ENCODE assay signal across 8 cellular contexts in the genomic region with DNA sequence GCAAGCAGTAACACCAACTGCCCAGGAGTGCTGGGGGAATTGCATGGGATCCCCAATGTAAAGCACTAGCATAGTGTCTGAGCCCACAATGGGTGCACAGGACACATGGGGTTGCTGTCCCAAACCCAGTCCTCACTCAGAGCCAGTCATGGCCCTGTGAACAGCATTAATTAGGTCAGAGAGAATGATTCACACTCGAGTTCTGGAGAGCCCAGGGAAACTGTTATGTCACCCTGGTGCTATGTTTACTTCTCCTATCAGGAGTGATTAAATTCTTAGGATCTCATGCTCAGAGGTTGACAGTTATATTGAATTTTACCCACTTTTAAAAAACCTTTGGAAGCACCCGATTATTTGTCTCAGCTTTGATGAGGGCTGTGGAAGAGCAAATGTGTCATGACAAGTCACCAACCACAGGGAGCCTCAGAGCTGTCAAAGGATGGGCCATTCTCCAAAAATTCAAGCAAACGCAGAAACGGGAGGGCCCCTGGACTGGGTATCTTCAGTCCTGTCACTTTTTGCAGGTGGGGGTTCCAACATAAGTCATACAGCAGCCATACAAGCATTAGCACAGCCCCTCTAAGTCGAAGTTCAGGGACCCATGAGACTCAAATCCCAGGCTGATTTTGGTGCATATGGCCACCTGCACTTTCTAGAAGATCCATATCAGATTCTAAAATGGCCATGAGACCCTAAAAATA. TPM values are rescaled to one million over a fixed set of nuclear protein-coding genes. Genes with fewer than 3 reads are reported as not detected.
A peak's percentile ranks its signal among the peaks of the same experiment; 100 is the strongest.
DNase-seq lines count a peak whose midpoint lies in the region; ATAC-seq, FAIRE-seq and TF ChIP-seq lines count a peak whose summit lies in the region.

No MANE protein-coding gene starts in this region.

- DNase-seq in BJ (ENCODE audit: low read depth) (peak; percentile 9), LNCaP clone FGC (ENCODE audit: low read depth) (no peak), bronchial epithelial cell (ENCODE audit: low read depth) (peak; percentile 84), lung (ENCODE audit: low spot score) (no peak), upper lobe of left lung (peak in 1 of 2 donors; percentile 70), putamen (ENCODE audit: low spot score) (no peak), epidermal melanocyte (ENCODE audit: insufficient read length, low spot score) (no peak)

- TF ChIP-seq CTCF in BJ (IDR thresholded peaks at IDR 0.05; ENCODE audit: insufficient read depth, low read depth, low read length): no peak
- TF ChIP-seq CTCF in LNCaP clone FGC (IDR thresholded peaks at IDR 0.05; ENCODE audit: control insufficient read depth, extremely low read depth, insufficient read depth): no peak
- TF ChIP-seq CTCF in bronchial epithelial cell (IDR thresholded peaks at IDR 0.05; ENCODE audit: insufficient read depth, low read length, severe bottlenecking): no peak
- TF ChIP-seq CTCF in lung (IDR thresholded peaks at IDR 0.05; ENCODE audit: control extremely low read depth, extremely low read depth): no peak
- TF ChIP-seq CTCF in upper lobe of left lung (IDR thresholded peaks at IDR 0.05): no peak

- CTCF ChIA-PET in BJ (lab: Yijun Ruan, JAX): interaction anchor here (0.7 to 1.0 kb wide), 2 partner anchors 26 to 1216 kb away, joined by 3 to 5 read pairs; no protein-coding TSS in a partner anchor

- no peak for FAIRE-seq in bronchial epithelial cell (lab: Jason Lieb, UNC)

- H3K4me1 ChIP-seq in lung (ENCODE audit: control insufficient read depth in 2 of 2, insufficient read depth in 2 of 2, low read length in 2 of 2) (peaks cover 5 to 16% of the 10 kb centered on the region in 2 donors), upper lobe of left lung (peaks cover 34 to 56% (median 42%) of the 10 kb centered on the region in 4 donors)

- ATAC-seq in lung (ENCODE audit: insufficient read depth, low FRiP score) (peak; percentile 28), upper lobe of left lung (ENCODE audit: low FRiP score in 2 of 2) (peak; percentile 58 to 59), GM19463 (IDR thresholded peaks at IDR 0.05; ENCODE audit: unreplicated experiment) (no peak)

- POLR2A ChIA-PET in BJ (lab: Charles Lee): no interaction called here

- H3K36me3 ChIP-seq in BJ (ENCODE audit: control insufficient read depth, insufficient read depth, low read length) (no peaks in the 10 kb centered on the region), bronchial epithelial cell (ENCODE audit: control insufficient read depth, insufficient read depth, low read length) (no peaks in the 10 kb centered on the region), lung (ENCODE audit: control insufficient read depth in 2 of 2, insufficient read depth in 2 of 2, low read length in 2 of 2) (peaks cover 0 to 1% of the 10 kb centered on the region in 2 donors), upper lobe of left lung (peaks cover 0 to 13% (median 6%) of the 10 kb centered on the region in 4 donors)

- H3K27me3 ChIP-seq in BJ (ENCODE audit: control insufficient read depth, insufficient read depth, low read length): no peaks in the 10 kb centered on the region
- no peaks in the 10 kb centered on the region for H3K27me3 ChIP-seq in bronchial epithelial cell (ENCODE audit: control insufficient read depth, insufficient read depth, low read length)
- no peaks in the 10 kb centered on the region for H3K27me3 ChIP-seq in lung (ENCODE audit: control insufficient read depth, insufficient read depth)
- no peaks in the 10 kb centered on the region for H3K27me3 ChIP-seq in upper lobe of left lung

- H3K27ac ChIP-seq in lung (ENCODE audit: low read depth in 1 of 2, low read length in 1 of 2) (peak overlapping the region; percentile 74 to 95), upper lobe of left lung (peak overlapping the region; percentile 88 to 97 (median 90))

- H3K4me3 ChIP-seq in BJ (ENCODE audit: low read depth, low read length) (peak overlapping the region; percentile 86), LNCaP clone FGC (ENCODE audit: low read depth, low read length) (peak overlapping the region; percentile 69), bronchial epithelial cell (ENCODE audit: low read depth, low read length) (peak overlapping the region; percentile 66), lung (no peak overlapping the region), upper lobe of left lung (peak overlapping the region in 3 of 4 donors; percentile 50 to 74 (median 72))

- TF ChIP-seq POLR2A in upper lobe of left lung (IDR thresholded peaks at IDR 0.05): no peak

- TF ChIP-seq EP300 in upper lobe of left lung (IDR thresholded peaks at IDR 0.05): peak in 1 of 4 donors; percentile 60

- WGBS in lung, 2 donors: 44 to 55% methylated on average over 5 of the region's 5 CpGs
- 45 to 48% methylated on average over 4 to 5 of the region's 5 CpGs for WGBS in upper lobe of left lung, 2 donors

- H3K9me3 ChIP-seq in lung (ENCODE audit: control insufficient read depth in 2 of 2, insufficient read depth in 1 of 2, low read length in 1 of 2): no peaks in the 10 kb centered on the region
- no peaks in the 10 kb centered on the region for H3K9me3 ChIP-seq in upper lobe of left lung

RNA-seq across cellular contexts. Expression of gene RASSF4, which starts 1.3 kb away (rescaled TPM):
- polyA plus RNA-seq in BJ (2011; rRNA removed) (2.5 and 3.9 TPM in 2 replicates), lung (10 to 100 TPM; 19.5 to 55.4 TPM)
- 3.0 and 3.6 TPM in 2 replicates for polyA minus RNA-seq in BJ (2011; rRNA and poly(A)+ RNA removed)
- total RNA-seq in bronchial epithelial cell (0.26 and 0.51 TPM in 2 replicates), lung (10 to 100 TPM; 38.8 to 44.3 TPM), upper lobe of left lung (100 to 1,000 TPM in 1 of 6 donors, 10 to 100 TPM in 5; 23.4 to 194 (median 48.0) TPM)

RNA-seq across cellular contexts. Expression of gene DEPP1, which starts 20.3 kb away (rescaled TPM):
- polyA plus RNA-seq in BJ (2011; rRNA removed): 7.0 and 11.9 TPM in 2 replicates
- polyA minus RNA-seq in BJ (2011; rRNA and poly(A)+ RNA removed): 12.0 and 17.5 TPM in 2 replicates
- 0.26 and 1.0 TPM in 2 replicates for total RNA-seq in bronchial epithelial cell
- 100 to 1,000 TPM in 1 of 2 donors, 10 to 100 TPM in 1; 37.0 to 149 TPM for total RNA-seq in lung
- polyA plus RNA-seq in lung: 10 to 100 TPM; 48.3 to 91.9 TPM
- 100 to 1,000 TPM in 3 of 6 donors, 10 to 100 TPM in 3; 42.0 to 405 (median 95.6) TPM for total RNA-seq in upper lobe of left lung

RNA-seq across cellular contexts. Expression of gene ZNF22, which starts 42.4 kb away (rescaled TPM):
- 7.2 and 13.0 TPM in 2 replicates for polyA plus RNA-seq in BJ (2011; rRNA removed)
- 2.2 and 2.5 TPM in 2 replicates for polyA minus RNA-seq in BJ (2011; rRNA and poly(A)+ RNA removed)
- 4.6 and 9.2 TPM in 2 replicates for total RNA-seq in bronchial epithelial cell
- total RNA-seq in lung: 10 to 100 TPM; 17.7 to 40.7 TPM
- 10 to 100 TPM; 16.8 to 18.6 TPM for polyA plus RNA-seq in lung
- 10 to 100 TPM in 4 of 6 donors, 1 to 10 TPM in 2; 8.4 to 26.9 (median 18.4) TPM for total RNA-seq in upper lobe of left lung

RNA-seq across cellular contexts. Expression of gene TMEM72, which starts 47.2 kb away (rescaled TPM):
- polyA plus RNA-seq in BJ (2011; rRNA removed): not detected in 2 replicates
- polyA minus RNA-seq in BJ (2011; rRNA and poly(A)+ RNA removed): not detected in 2 replicates
- not detected in 2 replicates for total RNA-seq in bronchial epithelial cell
- under 1 TPM in 1 of 2 donors, not detected in 1; 0.11 TPM for total RNA-seq in lung
- polyA plus RNA-seq in lung: under 1 TPM; 0.02 to 0.04 TPM
- total RNA-seq in upper lobe of left lung: under 1 TPM in 1 of 6 donors, not detected in 5; 0.06 TPM

Comparison
In these comparisons a context has a peak if more than half of its experiments do, and no peak if none do; other contexts are left out.
1. DNase-seq: peak in BJ (single experiment) and bronchial epithelial cell (single experiment); none in LNCaP clone FGC (single experiment), lung (single experiment), putamen (single experiment) and epidermal melanocyte (single experiment).
2. RNA of gene RASSF4, which starts 1.3 kb away (total RNA-seq): 23.4 to 194 TPM in upper lobe of left lung and 38.8 to 44.3 TPM in lung; 0.26 to 0.51 TPM in bronchial epithelial cell; every median in the first group is over 10 times any median in the second.
3. RNA of gene DEPP1, which starts 20.3 kb away (total RNA-seq): 37.0 to 149 TPM in lung and 42.0 to 405 TPM in upper lobe of left lung; 0.26 to 1.0 TPM in bronchial epithelial cell; every median in the first group is over 10 times any median in the second.